ENCODE assay signal across 11 cellular contexts in genomic region chr5:51225671-51226419, GRCh38.
DNase-seq lines count a peak whose midpoint lies in the region; ATAC-seq and TF ChIP-seq lines count a peak whose summit lies in the region.
"Had no signal": no experiment of that assay in that cellular context is flagged by ENCODE, and none has a peak within 500 bp of the region (broad histone marks: within the 10 kb centered on the region; RNA-seq: fewer than 3 reads in every experiment).

No MANE protein-coding gene starts in this region.

- no peaks in the 10 kb centered on the region for H3K36me3 ChIP-seq in smooth muscle cell (ENCODE audit: low read depth)

- peaks cover 5% of the 10 kb centered on the region for H3K27me3 ChIP-seq in smooth muscle cell (ENCODE audit: low read depth)

- intact Hi-C loops in sciatic nerve (cut with DNase I) = no loop called here

- WGBS in smooth muscle cell (ENCODE audit: low lambda C conversion rate) = 15% methylated on average over 4 of the region's 4 CpGs

- no peak overlapping the region for H3K4me2 ChIP-seq in smooth muscle cell

- no peak for TF ChIP-seq CTCF in epithelial cell of esophagus (IDR thresholded peaks at IDR 0.05; ENCODE audit: insufficient read depth, low read depth, low read length, missing control alignments)
- TF ChIP-seq CTCF in smooth muscle cell (IDR thresholded peaks at IDR 0.05; ENCODE audit: borderline replicate concordance, insufficient read depth, poor library complexity, severe bottlenecking) = no peak

- DNase-seq in NCI-H1436 (lab: John Stamatoyannopoulos, UW) (peak; percentile 59), NCI-H1436 treated with DMSO at 0.1 percent for 48 hours (lab: John Stamatoyannopoulos, UW) (no peak), NCI-H2171 treated with DMSO at 0.1 percent for 48 hours (lab: John Stamatoyannopoulos, UW) (peak; percentile 82), epithelial cell of esophagus (ENCODE audit: low read depth) (peak; percentile 15), smooth muscle cell (lab: John Stamatoyannopoulos, UW; ENCODE audit: unreplicated experiment) (no peak), sciatic nerve (ENCODE audit: low spot score) (no peak)
- no peak for DNase-seq in activated CD8-positive, alpha-beta memory T cell treated with anti-CD3 and anti-CD28 coated beads, Interleukin-2, amount 50 U/mL, for 48 hours
- DNase-seq in stimulated activated CD4-positive, alpha-beta T cell treated with anti-CD3 and anti-CD28 coated beads, Interleukin-4, amount 100 ng/mL, for 1 hour = no peak
- DNase-seq: activated T-cell treated with anti-CD3 and anti-CD28 coated beads, Interleukin-2, amount 50 U/mL, for 72 hours; nucleus accumbens; stimulated activated naive B cell treated with anti-CD40 and anti-IgM and Interleukin-4, amounts not matched to agents 10 μg/mL and 1 μg/mL and 100 μg/mL, for 72 hours had no signal

- peak overlapping the region; percentile 26 for H3K27ac ChIP-seq in smooth muscle cell (ENCODE audit: low read depth)

- H3K79me2 ChIP-seq in smooth muscle cell (ENCODE audit: low read depth) = no peaks in the 10 kb centered on the region

- no peak overlapping the region for H2AFZ ChIP-seq in smooth muscle cell (ENCODE audit: low read depth)

- no peak overlapping the region for H3K4me3 ChIP-seq in epithelial cell of esophagus (ENCODE audit: low read length)
- no peak overlapping the region for H3K4me3 ChIP-seq in smooth muscle cell

- H3K9me3 ChIP-seq in smooth muscle cell (replicated peaks; ENCODE audit: low read depth) = peaks cover 7% of the 10 kb centered on the region

- H4K20me1 ChIP-seq in smooth muscle cell (ENCODE audit: low read depth) = no peaks in the 10 kb centered on the region

- no peaks in the 10 kb centered on the region for H3F3A ChIP-seq in smooth muscle cell (ENCODE audit: low read depth)

- H3K4me1 ChIP-seq in smooth muscle cell (ENCODE audit: low read depth) = peaks cover 24% of the 10 kb centered on the region

- no peak for ATAC-seq in sciatic nerve
- ATAC-seq: activated T-cell treated with anti-CD3 and anti-CD28 coated beads, Interleukin-2, amount 50 U/mL, for 72 hours; stimulated activated naive B cell treated with anti-CD40 and anti-IgM and Interleukin-4, amounts not matched to agents 10 μg/mL and 1 μg/mL and 100 μg/mL, for 72 hours had no signal

- no peak overlapping the region for H3K9ac ChIP-seq in smooth muscle cell (ENCODE audit: low read depth)

Comparison
In these comparisons a context has a peak if more than half of its experiments do, and no peak if none do; other contexts are left out.
1. DNase-seq: peak in NCI-H1436 (single experiment), NCI-H2171 treated with DMSO at 0.1 percent for 48 hours (single experiment) and epithelial cell of esophagus (single experiment); none in NCI-H1436 treated with DMSO at 0.1 percent for 48 hours (single experiment), smooth muscle cell (single experiment), sciatic nerve (single experiment), activated CD8-positive, alpha-beta memory T cell treated with anti-CD3 and anti-CD28 coated beads, Interleukin-2, amount 50 U/mL, for 48 hours (single experiment) and stimulated activated CD4-positive, alpha-beta T cell treated with anti-CD3 and anti-CD28 coated beads, Interleukin-4, amount 100 ng/mL, for 1 hour (single experiment).